In genomic region chr2:2109186-2109585, GRCh38 we compare ENCODE assay signal across 38 cellular contexts.
"Had no signal": no experiment of that assay in that cellular context is flagged by ENCODE, and none has a peak within 500 bp of the region (broad histone marks: within the 10 kb centered on the region; RNA-seq: fewer than 3 reads in every experiment).

No MANE protein-coding gene starts in this region.

- H3K36me3 Mint-ChIP-seq: activated CD8-positive, alpha-beta memory T cell treated with anti-CD3 and anti-CD28 coated beads, Interleukin-2, amount 10 ng/mL, durations not matched to agents 7 days and 5 days; activated naive CD4-positive, alpha-beta T cell treated with anti-CD3 and anti-CD28 coated beads, Interleukin-2, amount 50 U/mL, for 24 hours; activated naive CD8-positive, alpha-beta T cell treated with anti-CD3 and anti-CD28 coated beads for 36 hours; brain had no signal

- H3K27me3 Mint-ChIP-seq: activated CD8-positive, alpha-beta memory T cell treated with anti-CD3 and anti-CD28 coated beads, Interleukin-2, amount 10 ng/mL, durations not matched to agents 7 days and 5 days had no signal

- H3K4me1 ChIP-seq: adrenal gland, breast epithelium, colonic mucosa, esophagus squamous epithelium, gastroesophageal sphincter had no signal

- H3K4me3 ChIP-seq: adrenal gland, breast epithelium, cardiac muscle cell, colonic mucosa, esophagus squamous epithelium, gastroesophageal sphincter, heart right ventricle had no signal

- H3K9me3 ChIP-seq: adrenal gland, breast epithelium, colonic mucosa, esophagus squamous epithelium, gastroesophageal sphincter, heart right ventricle had no signal

- FAIRE-seq: endometrium, endothelial cell of umbilical vein had no signal

- H3K4me3 Mint-ChIP-seq: activated B cell treated with CpG ODN at 0.5 μM for 24 hours; activated CD8-positive, alpha-beta memory T cell treated with anti-CD3 and anti-CD28 coated beads, Interleukin-2, amount 10 ng/mL, durations not matched to agents 7 days and 5 days; activated CD8-positive, alpha-beta T cell treated with anti-CD3 and anti-CD28 coated beads for 36 hours; activated naive CD4-positive, alpha-beta T cell treated with anti-CD3 and anti-CD28 coated beads for 36 hours; activated naive CD4-positive, alpha-beta T cell treated with anti-CD3 and anti-CD28 coated beads, Interleukin-2, amount 50 U/mL, for 24 hours; activated naive CD8-positive, alpha-beta T cell treated with anti-CD3 and anti-CD28 coated beads for 36 hours; activated naive CD8-positive, alpha-beta T cell treated with anti-CD3 and anti-CD28 coated beads, Interleukin-2, amount 50 U/mL, for 24 hours; activated T-helper 1 cell treated with anti-CD3 and anti-CD28 coated beads, Interleukin-12 subunit alpha, Interleukin-12 subunit beta, Interleukin-2, Interleukin-4 antibody, amounts not matched to agents 30 ng/mL and 10 ng/mL and 1 ng/mL, durations not matched to agents 14 hours and 24 hours and 36 hours; brain; T-helper 17 cell; T-helper 2 cell treated with Interferon-gamma antibody and Interleukin-4, amounts not matched to agents 5 μg/mL and 100 μg/mL, for 36 hours had no signal

- ATAC-seq: activated CD4-positive, CD25-positive, alpha-beta regulatory T cell treated with anti-CD3 and anti-CD28 coated beads, Interleukin-2, amount 50 U/mL, for 24 hours; activated CD8-positive, alpha-beta memory T cell treated with anti-CD3 and anti-CD28 coated beads, Interleukin-2, amount 10 ng/mL, durations not matched to agents 7 days and 5 days; activated CD8-positive, alpha-beta T cell treated with anti-CD3 and anti-CD28 coated beads for 36 hours; activated naive CD8-positive, alpha-beta T cell treated with anti-CD3 and anti-CD28 coated beads, Interleukin-2, amount 50 U/mL, for 24 hours; gastroesophageal sphincter; heart right ventricle; T-helper 17 cell had no signal

- H3K27ac ChIP-seq: adrenal gland, breast epithelium, cardiac muscle cell, colonic mucosa, epithelial cell of prostate, esophagus squamous epithelium, gastroesophageal sphincter, heart right ventricle, WERI-Rb-1 had no signal

- DNase-seq: activated B cell treated with CpG ODN at 0.5 μM for 24 hours; activated CD4-positive, alpha-beta T cell treated with anti-CD3 and anti-CD28 coated beads for 48 hours; activated CD4-positive, alpha-beta T cell treated with anti-CD3 and anti-CD28 coated beads, Interleukin-2, amount 50 U/mL, for 1 hour; activated CD4-positive, alpha-beta T cell treated with anti-CD3 and anti-CD28 coated beads, Interleukin-2, amount 50 U/mL, for 48 hours; activated CD8-positive, alpha-beta memory T cell treated with anti-CD3 and anti-CD28 coated beads, Interleukin-2, amount 10 ng/mL, durations not matched to agents 7 days and 5 days; activated CD8-positive, alpha-beta memory T cell treated with anti-CD3 and anti-CD28 coated beads, Interleukin-2, amount 50 U/mL, for 4 hours; activated CD8-positive, alpha-beta T cell treated with anti-CD3 and anti-CD28 coated beads for 36 hours; activated effector memory CD4-positive, alpha-beta T cell treated with anti-CD3 and anti-CD28 coated beads, Interleukin-2, amount 50 U/mL, for 16 hours; activated naive CD4-positive, alpha-beta T cell treated with anti-CD3 and anti-CD28 coated beads for 36 hours; activated naive CD8-positive, alpha-beta T cell treated with anti-CD3 and anti-CD28 coated beads for 36 hours; activated naive CD8-positive, alpha-beta T cell treated with anti-CD3 and anti-CD28 coated beads, Interleukin-2, amount 50 U/mL, for 24 hours; activated T-cell treated with anti-CD3 and anti-CD28 coated beads, Interleukin-2, amount 50 U/mL, for 1 hour; activated T-cell treated with anti-CD3 and anti-CD28 coated beads, Interleukin-2, amount 50 U/mL, for 48 hours; adrenal gland; amygdala; aorta; central memory CD4-positive, alpha-beta T cell; cerebellar nuclear complex; colonic mucosa; effector CD8-positive, alpha-beta T cell; esophagus squamous epithelium; foreskin melanocyte; heart right ventricle; T-helper 17 cell; T1000; WERI-Rb-1 had no signal

- H3K27me3 ChIP-seq: adrenal gland, cardiac muscle cell, colonic mucosa had no signal

- H3K4me1 Mint-ChIP-seq: activated B cell treated with CpG ODN at 0.5 μM for 24 hours; activated CD8-positive, alpha-beta memory T cell treated with anti-CD3 and anti-CD28 coated beads, Interleukin-2, amount 10 ng/mL, durations not matched to agents 7 days and 5 days; activated naive CD4-positive, alpha-beta T cell treated with anti-CD3 and anti-CD28 coated beads, Interleukin-2, amount 50 U/mL, for 24 hours; activated naive CD8-positive, alpha-beta T cell treated with anti-CD3 and anti-CD28 coated beads for 36 hours; activated naive CD8-positive, alpha-beta T cell treated with anti-CD3 and anti-CD28 coated beads, Interleukin-2, amount 50 U/mL, for 24 hours had no signal

- H3K36me3 ChIP-seq: adrenal gland, breast epithelium, cardiac muscle cell, colonic mucosa, esophagus squamous epithelium, gastroesophageal sphincter, heart right ventricle, WERI-Rb-1 had no signal

- H3K27ac Mint-ChIP-seq: activated B cell treated with CpG ODN at 0.5 μM for 24 hours; activated CD8-positive, alpha-beta memory T cell treated with anti-CD3 and anti-CD28 coated beads, Interleukin-2, amount 10 ng/mL, durations not matched to agents 7 days and 5 days; activated CD8-positive, alpha-beta T cell treated with anti-CD3 and anti-CD28 coated beads for 36 hours; activated naive CD4-positive, alpha-beta T cell treated with anti-CD3 and anti-CD28 coated beads for 36 hours; activated naive CD4-positive, alpha-beta T cell treated with anti-CD3 and anti-CD28 coated beads, Interleukin-2, amount 50 U/mL, for 24 hours; activated naive CD8-positive, alpha-beta T cell treated with anti-CD3 and anti-CD28 coated beads for 36 hours; activated naive CD8-positive, alpha-beta T cell treated with anti-CD3 and anti-CD28 coated beads, Interleukin-2, amount 50 U/mL, for 24 hours; activated T-helper 1 cell treated with anti-CD3 and anti-CD28 coated beads, Interleukin-12 subunit alpha, Interleukin-12 subunit beta, Interleukin-2, Interleukin-4 antibody, amounts not matched to agents 30 ng/mL and 10 ng/mL and 1 ng/mL, durations not matched to agents 14 hours and 24 hours and 36 hours; activated T-helper 2 cell treated with anti-CD3 and anti-CD28 coated beads, Interferon-gamma antibody, Interleukin-2, Interleukin-4, amounts not matched to agents 10 μg/mL and 5 μg/mL and 100 μg/mL, durations not matched to agents 14 hours and 24 hours and 36 hours; T-helper 17 cell; T-helper 2 cell treated with Interferon-gamma antibody and Interleukin-4, amounts not matched to agents 5 μg/mL and 100 μg/mL, for 36 hours had no signal

- H3K9me3 Mint-ChIP-seq: activated B cell treated with CpG ODN at 0.5 μM for 24 hours; activated CD8-positive, alpha-beta T cell treated with anti-CD3 and anti-CD28 coated beads for 36 hours; activated naive CD4-positive, alpha-beta T cell treated with anti-CD3 and anti-CD28 coated beads for 36 hours; activated naive CD4-positive, alpha-beta T cell treated with anti-CD3 and anti-CD28 coated beads, Interleukin-2, amount 50 U/mL, for 24 hours; activated naive CD8-positive, alpha-beta T cell treated with anti-CD3 and anti-CD28 coated beads for 36 hours; activated naive CD8-positive, alpha-beta T cell treated with anti-CD3 and anti-CD28 coated beads, Interleukin-2, amount 50 U/mL, for 24 hours; activated T-helper 1 cell treated with anti-CD3 and anti-CD28 coated beads, Interleukin-12 subunit alpha, Interleukin-12 subunit beta, Interleukin-2, Interleukin-4 antibody, amounts not matched to agents 30 ng/mL and 10 ng/mL and 1 ng/mL, durations not matched to agents 14 hours and 24 hours and 36 hours; activated T-helper 2 cell treated with anti-CD3 and anti-CD28 coated beads, Interferon-gamma antibody, Interleukin-2, Interleukin-4, amounts not matched to agents 10 μg/mL and 5 μg/mL and 100 μg/mL, durations not matched to agents 14 hours and 24 hours and 36 hours; brain; T-helper 2 cell treated with Interferon-gamma antibody and Interleukin-4, amounts not matched to agents 5 μg/mL and 100 μg/mL, for 36 hours had no signal
